18 cellular contexts compared by ENCODE assay signal in the genomic region with DNA sequence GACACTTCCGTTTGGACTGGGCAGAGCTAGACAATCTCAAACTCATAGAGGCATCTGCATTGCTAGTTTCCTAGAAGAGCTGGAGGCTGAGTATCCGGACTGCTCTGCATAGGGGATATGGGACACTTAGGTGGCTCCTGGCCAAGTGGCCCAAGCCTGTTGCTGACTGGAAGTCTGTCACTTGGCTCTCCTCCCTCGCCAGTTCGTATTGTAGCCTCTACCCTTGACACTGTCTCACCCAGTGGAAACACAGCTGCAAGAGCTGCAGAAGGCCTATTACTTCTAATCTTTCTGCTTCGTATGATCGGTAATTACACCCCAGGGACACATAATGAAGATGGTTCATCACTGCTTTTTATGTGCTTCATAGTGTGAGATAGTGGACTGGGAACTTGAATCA. TPM values are rescaled to one million over a fixed set of nuclear protein-coding genes. Genes with fewer than 3 reads are reported as not detected.
DNase-seq lines count a peak whose midpoint lies in the region; ATAC-seq and TF ChIP-seq lines count a peak whose summit lies in the region.
"Had no signal": no experiment of that assay in that cellular context is flagged by ENCODE, and none has a peak within 500 bp of the region (broad histone marks: within the 10 kb centered on the region; RNA-seq: fewer than 3 reads in every experiment).

No MANE protein-coding gene starts in this region.

- H3K9ac ChIP-seq in rectal smooth muscle tissue (ENCODE audit: low read length), result no peak overlapping the region
- H3K9ac ChIP-seq: GM23248 had no signal

- intact Hi-C loops in adrenal gland (cut with DNase I), result no loop called here

- DNase-seq in AG08395 (ENCODE audit: low spot score) (peak; percentile 13), adrenal gland (peak; percentile 72 to 96 (median 90)), right atrium auricular region (ENCODE audit: low spot score) (peak; percentile 70), iPS-NIHi7 (ENCODE audit: extremely low spot score) (no peak), RWPE1 (ENCODE audit: low spot score) (no peak)
- DNase-seq: ACHN; activated CD8-positive, alpha-beta T cell treated with anti-CD3 and anti-CD28 coated beads for 36 hours; activated gamma-delta T cell; GDM1; GM23248; islet precursor cell; naive thymus-derived CD8-positive, alpha-beta T cell; NCI-H2029; NK-92 treated with Interleukin-12 subunit alpha and Interleukin-12 subunit beta, amount 100 ng/mL, for 24 hours had no signal

- CTCF ChIA-PET in RWPE1 (lab: Yijun Ruan, JAX), result no interaction called here

- H3K4me1 ChIP-seq in adrenal gland (replicated peaks in 1 of 2) (peaks cover 14 to 28% of the 10 kb centered on the region in 2 donors), right atrium auricular region (peaks cover 0 to 13% of the 10 kb centered on the region in 2 donors), rectal smooth muscle tissue (ENCODE audit: control insufficient read depth, insufficient read depth, low read length) (peaks cover 14% of the 10 kb centered on the region)

- no peak for TF ChIP-seq CTCF in adrenal gland (IDR thresholded peaks at IDR 0.05)
- TF ChIP-seq CTCF in right atrium auricular region (IDR thresholded peaks at IDR 0.05), result no peak
- TF ChIP-seq CTCF in RWPE1 (conservative IDR thresholded peaks at IDR 0.05; ENCODE audit: low read depth), result no peak

- H3K4me3 ChIP-seq in adrenal gland (no peak overlapping the region), right atrium auricular region (no peak overlapping the region), rectal smooth muscle tissue (ENCODE audit: low read length) (peak overlapping the region; percentile 45)
- H3K4me3 ChIP-seq: GM23248, skin epidermis had no signal

- H3K27ac ChIP-seq in adrenal gland (peak overlapping the region in 3 of 5 donors; percentile 28 to 72 (median 68)), right atrium auricular region (no peak overlapping the region), rectal smooth muscle tissue (ENCODE audit: low read depth, low read length) (peak overlapping the region; percentile 48), RWPE1 (no peak overlapping the region)
- H3K27ac ChIP-seq: GM23248 had no signal

- ATAC-seq in esophagus mucosa, result no peak
- ATAC-seq in GM21390 (IDR thresholded peaks at IDR 0.05; ENCODE audit: unreplicated experiment), result no peak
- ATAC-seq: activated CD8-positive, alpha-beta T cell treated with anti-CD3 and anti-CD28 coated beads for 36 hours; naive thymus-derived CD8-positive, alpha-beta T cell had no signal

- H3K9me3 ChIP-seq in adrenal gland (replicated peaks in 1 of 3) (no peaks in the 10 kb centered on the region), right atrium auricular region (no peaks in the 10 kb centered on the region)

- TF ChIP-seq POLR2A in adrenal gland (IDR thresholded peaks at IDR 0.05), result no peak

- H3K27me3 ChIP-seq in adrenal gland, result no peaks in the 10 kb centered on the region
- H3K27me3 ChIP-seq in right atrium auricular region, result no peaks in the 10 kb centered on the region
- H3K27me3 ChIP-seq in rectal smooth muscle tissue (ENCODE audit: control insufficient read depth, insufficient read depth, low read length), result no peaks in the 10 kb centered on the region

- POLR2A ChIA-PET in RWPE1 (lab: Yijun Ruan, JAX; ENCODE audit: low non-redundant PET), result no interaction called here

- H3K36me3 ChIP-seq in adrenal gland (replicated peaks in 1 of 2) (no peaks in the 10 kb centered on the region), right atrium auricular region (no peaks in the 10 kb centered on the region), rectal smooth muscle tissue (ENCODE audit: control insufficient read depth, insufficient read depth, low read length) (no peaks in the 10 kb centered on the region)

- 19 to 26% (median 21%) methylated on average over 4 to 6 of the region's 6 CpGs for WGBS in adrenal gland, 4 donors

RNA-seq across cellular contexts. Expression of a gene that starts 34.7 kb away (rescaled TPM):
- 100 to 1,000 TPM; 137 to 371 (median 157) TPM for total RNA-seq in adrenal gland
- polyA plus RNA-seq in adrenal gland, result 10 to 100 TPM; 30.0 to 80.3 (median 39.5) TPM
- total RNA-seq in right atrium auricular region, result 10 to 100 TPM; 13.2 to 26.8 TPM
- 5.1 TPM for total RNA-seq in esophagus mucosa

RNA-seq across cellular contexts. Expression of a gene that starts 34.7 kb away (rescaled TPM):
- total RNA-seq in adrenal gland (100 to 1,000 TPM in 3 of 8 donors, 10 to 100 TPM in 5; 60.3 to 147 (median 79.7) TPM), right atrium auricular region (10 to 100 TPM in 1 of 2 donors, 1 to 10 TPM in 1; 8.5 to 11.8 TPM), esophagus mucosa (7.6 TPM)
- 10 to 100 TPM; 17.8 to 52.4 (median 27.9) TPM for polyA plus RNA-seq in adrenal gland

Comparison
In these comparisons a context has a peak if more than half of its experiments do, and no peak if none do; other contexts are left out.
1. DNase-seq: peak in AG08395 (single experiment), adrenal gland (7 of 7) and right atrium auricular region (single experiment); none in iPS-NIHi7 (single experiment) and RWPE1 (single experiment).
2. H3K27ac ChIP-seq: peak in adrenal gland (3 of 5) and rectal smooth muscle tissue (single experiment); none in right atrium auricular region (0 of 2) and RWPE1 (single experiment).
3. RNA of a gene that starts 34.7 kb away (total RNA-seq): 137 to 371 TPM in adrenal gland; 13.2 to 26.8 TPM in right atrium auricular region and 5.1 TPM in esophagus mucosa (single experiment); every median in the first group is over 4 times any median in the second.